Comparison of ENCODE assay signal across 1 cellular context in the genomic region with DNA sequence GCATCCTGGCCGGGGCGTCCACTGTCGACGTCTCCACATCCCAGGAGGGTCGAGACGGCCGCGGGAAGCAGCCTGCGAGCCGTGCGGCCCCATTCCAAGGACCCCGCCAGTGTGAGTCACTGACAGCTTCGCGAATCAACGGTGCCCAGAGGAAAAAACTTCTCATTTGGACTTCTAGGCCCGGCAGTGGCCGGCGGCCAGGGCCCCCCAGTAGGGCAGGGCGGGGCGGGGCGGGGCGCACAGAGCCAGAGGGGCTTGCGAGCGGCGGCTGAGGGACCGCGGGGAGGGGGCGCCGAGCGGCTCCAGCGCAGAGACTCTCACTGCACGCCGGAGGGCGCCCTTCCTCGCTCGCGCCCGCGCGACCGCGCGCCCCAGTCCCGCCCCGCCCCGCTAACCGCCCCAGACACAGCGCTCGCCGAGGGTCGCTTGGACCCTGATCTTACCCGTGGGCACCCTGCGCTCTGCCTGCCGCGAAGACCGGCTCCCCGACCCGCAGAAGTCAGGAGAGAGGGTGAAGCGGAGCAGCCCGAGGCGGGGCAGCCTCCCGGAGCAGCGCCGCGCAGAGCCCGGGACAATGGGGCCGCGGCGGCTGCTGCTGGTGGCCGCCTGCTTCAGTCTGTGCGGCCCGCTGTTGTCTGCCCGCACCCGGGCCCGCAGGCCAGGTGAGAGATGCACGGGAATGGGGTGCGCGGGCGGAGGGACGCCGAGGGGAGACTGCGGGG.
TF ChIP-seq lines count a peak whose summit lies in the region.

A gene (plus strand): TSS at position 393 of the 722 bp plus-strand sequence. CDS start 182 bp downstream, at position 575.

TF ChIP-seq in HEK293, 187 proteins besides CTCF, POLR2A, EP300 and RAD21 (continued from another document and continues in another):
- TF ChIP-seq, protein P1, sequence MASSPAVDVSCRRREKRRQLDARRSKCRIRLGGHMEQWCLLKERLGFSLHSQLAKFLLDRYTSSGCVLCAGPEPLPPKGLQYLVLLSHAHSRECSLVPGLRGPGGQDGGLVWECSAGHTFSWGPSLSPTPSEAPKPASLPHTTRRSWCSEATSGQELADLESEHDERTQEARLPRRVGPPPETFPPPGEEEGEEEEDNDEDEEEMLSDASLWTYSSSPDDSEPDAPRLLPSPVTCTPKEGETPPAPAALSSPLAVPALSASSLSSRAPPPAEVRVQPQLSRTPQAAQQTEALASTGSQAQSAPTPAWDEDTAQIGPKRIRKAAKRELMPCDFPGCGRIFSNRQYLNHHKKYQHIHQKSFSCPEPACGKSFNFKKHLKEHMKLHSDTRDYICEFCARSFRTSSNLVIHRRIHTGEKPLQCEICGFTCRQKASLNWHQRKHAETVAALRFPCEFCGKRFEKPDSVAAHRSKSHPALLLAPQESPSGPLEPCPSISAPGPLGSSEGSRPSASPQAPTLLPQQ (tag by site-specific recombination; IDR thresholded peaks at IDR 0.05), result 0 out of 2 replicates have a peak, but pooled peaks have one; percentile 48
- TF ChIP-seq ZNF416 (tag by site-specific recombination; IDR thresholded peaks at IDR 0.05), result no peak
- 0 out of 2 replicates have a peak, but pooled peaks have one; percentile 29 for TF ChIP-seq ZNF660 (tag by site-specific recombination; IDR thresholded peaks at IDR 0.05)
- TF ChIP-seq, protein P2, sequence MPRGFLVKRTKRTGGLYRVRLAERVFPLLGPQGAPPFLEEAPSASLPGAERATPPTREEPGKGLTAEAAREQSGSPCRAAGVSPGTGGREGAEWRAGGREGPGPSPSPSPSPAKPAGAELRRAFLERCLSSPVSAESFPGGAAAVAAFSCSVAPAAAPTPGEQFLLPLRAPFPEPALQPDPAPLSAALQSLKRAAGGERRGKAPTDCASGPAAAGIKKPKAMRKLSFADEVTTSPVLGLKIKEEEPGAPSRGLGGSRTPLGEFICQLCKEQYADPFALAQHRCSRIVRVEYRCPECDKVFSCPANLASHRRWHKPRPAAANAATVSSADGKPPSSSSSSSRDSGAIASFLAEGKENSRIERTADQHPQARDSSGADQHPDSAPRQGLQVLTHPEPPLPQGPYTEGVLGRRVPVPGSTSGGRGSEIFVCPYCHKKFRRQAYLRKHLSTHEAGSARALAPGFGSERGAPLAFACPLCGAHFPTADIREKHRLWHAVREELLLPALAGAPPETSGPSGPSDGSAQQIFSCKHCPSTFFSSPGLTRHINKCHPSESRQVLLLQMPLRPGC (tag by site-specific recombination; IDR thresholded peaks at IDR 0.05), result 0 out of 2 replicates have a peak, but pooled peaks have one; percentile 5
- peak; percentile 57 for TF ChIP-seq SP7 (tag by site-specific recombination; IDR thresholded peaks at IDR 0.05)
- no peak for TF ChIP-seq ZNF791 (tag by site-specific recombination; IDR thresholded peaks at IDR 0.05)
- TF ChIP-seq ZNF112 (tag by site-specific recombination; IDR thresholded peaks at IDR 0.05), result no peak
- TF ChIP-seq ZSCAN16 (tag by site-specific recombination; IDR thresholded peaks at IDR 0.05), result no peak
- peak; percentile 60 for TF ChIP-seq ZEB2 (tag by site-specific recombination; IDR thresholded peaks at IDR 0.05)
- TF ChIP-seq ZNF223 (tag by site-specific recombination; IDR thresholded peaks at IDR 0.05), result peak; percentile 50; the same call in 1 of the 2 replicates
- TF ChIP-seq ZSCAN30 (tag by site-specific recombination; IDR thresholded peaks at IDR 0.05), result peak; percentile 60; the same call in 1 of the 2 replicates
- no peak for TF ChIP-seq ZNF354C (tag by site-specific recombination; IDR thresholded peaks at IDR 0.05; ENCODE audit: borderline replicate concordance, low read depth)
- TF ChIP-seq KLF8 (tag by site-specific recombination; IDR thresholded peaks at IDR 0.05), result peak; percentile 44; the same call in 1 of the 2 replicates
- no peak for TF ChIP-seq HOXC10 (CRISPR knock-in tag; IDR thresholded peaks at IDR 0.05)
- TF ChIP-seq, protein P3, sequence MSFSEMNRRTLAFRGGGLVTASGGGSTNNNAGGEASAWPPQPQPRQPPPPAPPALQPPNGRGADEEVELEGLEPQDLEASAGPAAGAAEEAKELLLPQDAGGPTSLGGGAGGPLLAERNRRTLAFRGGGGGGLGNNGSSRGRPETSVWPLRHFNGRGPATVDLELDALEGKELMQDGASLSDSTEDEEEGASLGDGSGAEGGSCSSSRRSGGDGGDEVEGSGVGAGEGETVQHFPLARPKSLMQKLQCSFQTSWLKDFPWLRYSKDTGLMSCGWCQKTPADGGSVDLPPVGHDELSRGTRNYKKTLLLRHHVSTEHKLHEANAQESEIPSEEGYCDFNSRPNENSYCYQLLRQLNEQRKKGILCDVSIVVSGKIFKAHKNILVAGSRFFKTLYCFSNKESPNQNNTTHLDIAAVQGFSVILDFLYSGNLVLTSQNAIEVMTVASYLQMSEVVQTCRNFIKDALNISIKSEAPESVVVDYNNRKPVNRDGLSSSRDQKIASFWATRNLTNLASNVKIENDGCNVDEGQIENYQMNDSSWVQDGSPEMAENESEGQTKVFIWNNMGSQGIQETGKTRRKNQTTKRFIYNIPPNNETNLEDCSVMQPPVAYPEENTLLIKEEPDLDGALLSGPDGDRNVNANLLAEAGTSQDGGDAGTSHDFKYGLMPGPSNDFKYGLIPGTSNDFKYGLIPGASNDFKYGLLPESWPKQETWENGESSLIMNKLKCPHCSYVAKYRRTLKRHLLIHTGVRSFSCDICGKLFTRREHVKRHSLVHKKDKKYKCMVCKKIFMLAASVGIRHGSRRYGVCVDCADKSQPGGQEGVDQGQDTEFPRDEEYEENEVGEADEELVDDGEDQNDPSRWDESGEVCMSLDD (tag by site-specific recombination; IDR thresholded peaks at IDR 0.05), result no peak; the same call in 1 of the 2 replicates
- no peak for TF ChIP-seq ZNF600 (tag by site-specific recombination; IDR thresholded peaks at IDR 0.05)
- peak; percentile 40; the same call in 1 of the 2 replicates for TF ChIP-seq GLIS1 (tag by site-specific recombination; IDR thresholded peaks at IDR 0.05)
- no peak for TF ChIP-seq ZNF404 (tag by site-specific recombination; IDR thresholded peaks at IDR 0.05)
- TF ChIP-seq ZNF561 (tag by site-specific recombination; IDR thresholded peaks at IDR 0.05; ENCODE audit: borderline replicate concordance), result peak; percentile 46; the same call in 1 of the 2 replicates
- TF ChIP-seq, protein P4, sequence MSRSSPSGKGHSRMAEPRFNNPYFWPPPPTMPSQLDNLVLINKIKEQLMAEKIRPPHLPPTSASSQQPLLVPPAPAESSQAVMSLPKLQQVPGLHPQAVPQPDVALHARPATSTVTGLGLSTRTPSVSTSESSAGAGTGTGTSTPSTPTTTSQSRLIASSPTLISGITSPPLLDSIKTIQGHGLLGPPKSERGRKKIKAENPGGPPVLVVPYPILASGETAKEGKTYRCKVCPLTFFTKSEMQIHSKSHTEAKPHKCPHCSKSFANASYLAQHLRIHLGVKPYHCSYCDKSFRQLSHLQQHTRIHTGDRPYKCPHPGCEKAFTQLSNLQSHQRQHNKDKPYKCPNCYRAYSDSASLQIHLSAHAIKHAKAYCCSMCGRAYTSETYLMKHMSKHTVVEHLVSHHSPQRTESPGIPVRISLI (tag by site-specific recombination; IDR thresholded peaks at IDR 0.05), result no peak
- TF ChIP-seq ZNF558 (tag by site-specific recombination; IDR thresholded peaks at IDR 0.05), result no peak
- TF ChIP-seq ZNF510 (tag by site-specific recombination; IDR thresholded peaks at IDR 0.05; ENCODE audit: insufficient replicate concordance), result no peak
- no peak for TF ChIP-seq ZNF585B (tag by site-specific recombination; IDR thresholded peaks at IDR 0.05)
- TF ChIP-seq MZF1 (tag by site-specific recombination; IDR thresholded peaks at IDR 0.05; ENCODE audit: borderline replicate concordance), result no peak
- no peak for TF ChIP-seq ZNF274 (IDR thresholded peaks at IDR 0.05; ENCODE audit: low read length)
- TF ChIP-seq ZNF274 (tag by site-specific recombination; IDR thresholded peaks at IDR 0.05; ENCODE audit: borderline replicate concordance), result no peak
- TF ChIP-seq ZNF433 (tag by site-specific recombination; IDR thresholded peaks at IDR 0.05; ENCODE audit: low read depth), result no peak
- TF ChIP-seq ZNF830 (tag by site-specific recombination; IDR thresholded peaks at IDR 0.05; ENCODE audit: low read depth), result no peak
- no peak for TF ChIP-seq ZNF121 (tag by site-specific recombination; IDR thresholded peaks at IDR 0.05)
- TF ChIP-seq, protein P5, sequence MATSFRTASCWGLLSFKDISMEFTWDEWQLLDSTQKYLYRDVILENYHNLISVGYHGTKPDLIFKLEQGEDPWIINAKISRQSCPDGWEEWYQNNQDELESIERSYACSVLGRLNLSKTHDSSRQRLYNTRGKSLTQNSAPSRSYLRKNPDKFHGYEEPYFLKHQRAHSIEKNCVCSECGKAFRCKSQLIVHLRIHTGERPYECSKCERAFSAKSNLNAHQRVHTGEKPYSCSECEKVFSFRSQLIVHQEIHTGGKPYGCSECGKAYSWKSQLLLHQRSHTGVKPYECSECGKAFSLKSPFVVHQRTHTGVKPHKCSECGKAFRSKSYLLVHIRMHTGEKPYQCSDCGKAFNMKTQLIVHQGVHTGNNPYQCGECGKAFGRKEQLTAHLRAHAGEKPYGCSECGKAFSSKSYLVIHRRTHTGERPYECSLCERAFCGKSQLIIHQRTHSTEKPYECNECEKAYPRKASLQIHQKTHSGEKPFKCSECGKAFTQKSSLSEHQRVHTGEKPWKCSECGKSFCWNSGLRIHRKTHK (tag by site-specific recombination; IDR thresholded peaks at IDR 0.05), result no peak
- TF ChIP-seq, protein P6, sequence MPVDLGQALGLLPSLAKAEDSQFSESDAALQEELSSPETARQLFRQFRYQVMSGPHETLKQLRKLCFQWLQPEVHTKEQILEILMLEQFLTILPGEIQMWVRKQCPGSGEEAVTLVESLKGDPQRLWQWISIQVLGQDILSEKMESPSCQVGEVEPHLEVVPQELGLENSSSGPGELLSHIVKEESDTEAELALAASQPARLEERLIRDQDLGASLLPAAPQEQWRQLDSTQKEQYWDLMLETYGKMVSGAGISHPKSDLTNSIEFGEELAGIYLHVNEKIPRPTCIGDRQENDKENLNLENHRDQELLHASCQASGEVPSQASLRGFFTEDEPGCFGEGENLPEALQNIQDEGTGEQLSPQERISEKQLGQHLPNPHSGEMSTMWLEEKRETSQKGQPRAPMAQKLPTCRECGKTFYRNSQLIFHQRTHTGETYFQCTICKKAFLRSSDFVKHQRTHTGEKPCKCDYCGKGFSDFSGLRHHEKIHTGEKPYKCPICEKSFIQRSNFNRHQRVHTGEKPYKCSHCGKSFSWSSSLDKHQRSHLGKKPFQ (tag by site-specific recombination; IDR thresholded peaks at IDR 0.05), result no peak
- TF ChIP-seq, protein P7, sequence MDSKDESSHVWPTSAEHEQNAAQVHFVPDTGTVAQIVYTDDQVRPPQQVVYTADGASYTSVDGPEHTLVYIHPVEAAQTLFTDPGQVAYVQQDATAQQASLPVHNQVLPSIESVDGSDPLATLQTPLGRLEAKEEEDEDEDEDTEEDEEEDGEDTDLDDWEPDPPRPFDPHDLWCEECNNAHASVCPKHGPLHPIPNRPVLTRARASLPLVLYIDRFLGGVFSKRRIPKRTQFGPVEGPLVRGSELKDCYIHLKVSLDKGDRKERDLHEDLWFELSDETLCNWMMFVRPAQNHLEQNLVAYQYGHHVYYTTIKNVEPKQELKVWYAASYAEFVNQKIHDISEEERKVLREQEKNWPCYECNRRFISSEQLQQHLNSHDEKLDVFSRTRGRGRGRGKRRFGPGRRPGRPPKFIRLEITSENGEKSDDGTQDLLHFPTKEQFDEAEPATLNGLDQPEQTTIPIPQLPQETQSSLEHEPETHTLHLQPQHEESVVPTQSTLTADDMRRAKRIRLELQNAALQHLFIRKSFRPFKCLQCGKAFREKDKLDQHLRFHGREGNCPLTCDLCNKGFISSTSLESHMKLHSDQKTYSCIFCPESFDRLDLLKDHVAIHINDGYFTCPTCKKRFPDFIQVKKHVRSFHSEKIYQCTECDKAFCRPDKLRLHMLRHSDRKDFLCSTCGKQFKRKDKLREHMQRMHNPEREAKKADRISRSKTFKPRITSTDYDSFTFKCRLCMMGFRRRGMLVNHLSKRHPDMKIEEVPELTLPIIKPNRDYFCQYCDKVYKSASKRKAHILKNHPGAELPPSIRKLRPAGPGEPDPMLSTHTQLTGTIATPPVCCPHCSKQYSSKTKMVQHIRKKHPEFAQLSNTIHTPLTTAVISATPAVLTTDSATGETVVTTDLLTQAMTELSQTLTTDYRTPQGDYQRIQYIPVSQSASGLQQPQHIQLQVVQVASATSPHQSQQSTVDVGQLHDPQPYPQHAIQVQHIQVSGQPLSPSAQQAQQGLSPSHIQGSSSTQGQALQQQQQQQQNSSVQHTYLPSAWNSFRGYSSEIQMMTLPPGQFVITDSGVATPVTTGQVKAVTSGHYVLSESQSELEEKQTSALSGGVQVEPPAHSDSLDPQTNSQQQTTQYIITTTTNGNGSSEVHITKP (tag by site-specific recombination; IDR thresholded peaks at IDR 0.05), result no peak
- TF ChIP-seq, protein P8, sequence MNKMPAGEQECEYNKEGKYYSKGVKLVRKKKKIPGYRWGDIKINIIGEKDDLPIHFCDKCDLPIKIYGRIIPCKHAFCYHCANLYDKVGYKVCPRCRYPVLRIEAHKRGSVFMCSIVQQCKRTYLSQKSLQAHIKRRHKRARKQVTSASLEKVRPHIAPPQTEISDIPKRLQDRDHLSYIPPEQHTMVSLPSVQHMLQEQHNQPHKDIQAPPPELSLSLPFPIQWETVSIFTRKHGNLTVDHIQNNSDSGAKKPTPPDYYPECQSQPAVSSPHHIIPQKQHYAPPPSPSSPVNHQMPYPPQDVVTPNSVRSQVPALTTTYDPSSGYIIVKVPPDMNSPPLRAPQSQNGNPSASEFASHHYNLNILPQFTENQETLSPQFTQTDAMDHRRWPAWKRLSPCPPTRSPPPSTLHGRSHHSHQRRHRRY (tag by site-specific recombination; IDR thresholded peaks at IDR 0.05), result no peak
- no peak for TF ChIP-seq ZNF155 (tag by site-specific recombination; IDR thresholded peaks at IDR 0.05)
- no peak for TF ChIP-seq REPIN1 (tag by site-specific recombination; IDR thresholded peaks at IDR 0.05; ENCODE audit: low read depth)
- TF ChIP-seq ZNF23 (tag by site-specific recombination; IDR thresholded peaks at IDR 0.05; ENCODE audit: borderline replicate concordance), result no peak
- TF ChIP-seq ZNF391 (tag by site-specific recombination; IDR thresholded peaks at IDR 0.05; ENCODE audit: borderline replicate concordance, low read depth), result no peak
- TF ChIP-seq ZNF626 (tag by site-specific recombination; IDR thresholded peaks at IDR 0.05), result no peak
- peak; percentile 78 for TF ChIP-seq ZBTB8A (tag by site-specific recombination; IDR thresholded peaks at IDR 0.05)
- TF ChIP-seq, protein P9, sequence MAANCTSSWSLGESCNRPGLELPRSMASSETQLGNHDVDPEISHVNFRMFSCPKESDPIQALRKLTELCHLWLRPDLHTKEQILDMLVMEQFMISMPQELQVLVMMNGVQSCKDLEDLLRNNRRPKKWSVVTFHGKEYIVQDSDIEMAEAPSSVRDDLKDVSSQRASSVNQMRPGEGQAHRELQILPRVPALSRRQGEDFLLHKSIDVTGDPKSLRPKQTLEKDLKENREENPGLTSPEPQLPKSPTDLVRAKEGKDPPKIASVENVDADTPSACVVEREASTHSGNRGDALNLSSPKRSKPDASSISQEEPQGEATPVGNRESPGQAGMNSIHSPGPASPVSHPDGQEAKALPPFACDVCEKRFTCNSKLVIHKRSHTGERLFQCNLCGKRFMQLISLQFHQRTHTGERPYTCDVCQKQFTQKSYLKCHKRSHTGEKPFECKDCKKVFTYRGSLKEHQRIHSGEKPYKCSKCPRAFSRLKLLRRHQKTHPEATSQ (tag by site-specific recombination; IDR thresholded peaks at IDR 0.05), result no peak
